Comparison of ENCODE assay signal across 8 cellular contexts in genomic region chr1:46394108-46394871, GRCh38. TPM values are rescaled to one million over a fixed set of nuclear protein-coding genes. Genes with fewer than 3 reads are reported as not detected.
A peak's percentile ranks its signal among the peaks of the same experiment; 100 is the strongest.
DNase-seq lines count a peak whose midpoint lies in the region; ATAC-seq, FAIRE-seq and TF ChIP-seq lines count a peak whose summit lies in the region.

Gene FAAH, plus strand, starts transcription at chr1:46394317. Its CDS starts 32 bp downstream, at chr1:46394349.

- TF ChIP-seq CTCF in Panc1 (IDR thresholded peaks at IDR 0.05) (no peak), K562 (IDR thresholded peaks at IDR 0.05 in 2 of 3, conservative IDR thresholded peaks at IDR 0.05 in 1 of 3; ENCODE audit: insufficient read depth in 2 of 3, low read depth in 1 of 3, low read length in 3 of 3) (no peak)

- POLR2A ChIA-PET in Panc1 (lab: Charles Lee), result interaction anchor here (0.6 kb wide), 2 partner anchors 24 to 120 kb away, joined by 3 read pairs; no protein-coding TSS in a partner anchor
- POLR2A ChIA-PET in K562 (lab: Yijun Ruan, JAX), result interaction anchor here (0.6 kb wide), 1 partner anchor 28 kb away, joined by 3 read pairs; no protein-coding TSS in a partner anchor

- H3K4me3 ChIP-seq in Panc1 (ENCODE audit: low read depth in 2 of 2, low read length in 2 of 2), result peak within 1 kb of the TSS; percentile 44 to 70
- no peak within 1 kb of the TSS for H3K4me3 ChIP-seq in K562
- H3K4me3 ChIP-seq in iPS DF 6.9 (ENCODE audit: low read length), result peak within 1 kb of the TSS; percentile 55; the same call in 1 of the 2 replicates

- no peaks in the 10 kb centered on the region for H3K9me1 ChIP-seq in K562 (ENCODE audit: control insufficient read depth, insufficient read depth, low read length)

- in situ Hi-C loops in Panc1 (cut with HindIII; ENCODE audit: low pct_unique_long_range_greater_than_20kb, low sequenced_read_pairs), result no loop called here
- in situ Hi-C loops in K562 (cut with MboI), result no loop called here

- CTCF ChIA-PET in Panc1 (lab: Charles Lee) (no interaction called here), K562 (lab: Yijun Ruan, JAX; ENCODE audit: low intra/inter-chr PET ratio) (no interaction called here)

- H3K4me1 ChIP-seq in Panc1 (ENCODE audit: control insufficient read depth, insufficient read depth, low read length) (peaks cover 16% of the 10 kb centered on the region), K562 (replicated peaks in 1 of 2; ENCODE audit: control insufficient read depth in 2 of 2, insufficient read depth in 2 of 2, low read length in 2 of 2) (peaks cover 0 to 11% of the 10 kb centered on the region in 2 experiments; a peak in 3 of 5 replicates), iPS DF 6.9 (ENCODE audit: control insufficient read depth, insufficient read depth, low read length) (peaks cover 4% of the 10 kb centered on the region; the same call in 1 of the 2 replicates)

- DNase-seq in GM19238 (ENCODE audit: insufficient read length, low spot score) (peak; percentile 39), Panc1 (ENCODE audit: low read depth, low spot score) (no peak), K562 (ENCODE audit: extremely low read depth in 1 of 4, low spot score in 3 of 4) (peak in 1 of 4 experiments; percentile 4), iPS DF 6.9 (ENCODE audit: low read depth, low spot score) (no peak), putamen (ENCODE audit: low spot score) (peak; percentile 69), AG08396 (ENCODE audit: low spot score) (no peak)

- ATAC-seq in Panc1, result peak; percentile 94
- no peak for ATAC-seq in K562
- no peak for ATAC-seq in HG03378 (IDR thresholded peaks at IDR 0.05; ENCODE audit: unreplicated experiment)
- ATAC-seq in HG03354 (IDR thresholded peaks at IDR 0.05; ENCODE audit: poor library complexity, severe bottlenecking, unreplicated experiment), result no peak

- H3K9ac ChIP-seq in K562 (ENCODE audit: insufficient read depth in 1 of 2, low read depth in 2 of 2, low read length in 2 of 2), result no peak within 1 kb of the TSS

- H4K20me1 ChIP-seq in K562 (replicated peaks; ENCODE audit: control insufficient read depth, insufficient read depth, low read length), result no peaks in the 10 kb centered on the region

- no peak for TF ChIP-seq POLR2A in K562 (conservative IDR thresholded peaks at IDR 0.05)

- no peaks in the 10 kb centered on the region for H3K27me3 ChIP-seq in Panc1 (ENCODE audit: control insufficient read depth, insufficient read depth, low read length)
- H3K27me3 ChIP-seq in K562 (ENCODE audit: control insufficient read depth in 2 of 2, insufficient read depth in 2 of 2, low read length in 2 of 2), result peaks cover 29 to 37% of the 10 kb centered on the region in 2 experiments
- no peaks in the 10 kb centered on the region for H3K27me3 ChIP-seq in iPS DF 6.9 (ENCODE audit: control insufficient read depth, insufficient read depth, low read length)

- no peak within 1 kb of the TSS for H3K4me2 ChIP-seq in K562 (ENCODE audit: insufficient read depth, low read length)

- WGBS in K562 (ENCODE audit: insufficient coverage, low coverage, missing lambda C conversion rate), result 68% methylated on average over 50 of the region's 75 CpGs
- WGBS in iPS DF 6.9 (ENCODE audit: insufficient coverage, insufficient read length), result no CpG with 5 or more reads among the region's 75 CpGs

- H3K36me3 ChIP-seq in Panc1 (ENCODE audit: control insufficient read depth, insufficient read depth, low read length) (no peaks in the 10 kb centered on the region), K562 (ENCODE audit: control insufficient read depth, insufficient read depth, low read length) (no peaks in the 10 kb centered on the region), iPS DF 6.9 (ENCODE audit: control insufficient read depth, insufficient read depth, low read length) (no peaks in the 10 kb centered on the region)

- H3K9me3 ChIP-seq in Panc1 (ENCODE audit: control insufficient read depth, insufficient read depth, low read depth, low read length), result peaks cover 9% of the 10 kb centered on the region; the same call in 1 of the 2 replicates
- H3K9me3 ChIP-seq in K562 (replicated peaks; ENCODE audit: control insufficient read depth, insufficient read depth, low read depth, low read length), result peaks cover 12% of the 10 kb centered on the region
- peaks cover 2% of the 10 kb centered on the region for H3K9me3 ChIP-seq in iPS DF 6.9 (ENCODE audit: control insufficient read depth, insufficient read depth, low read length)

- TF ChIP-seq RAD21 in K562 (CRISPR knock-in tag; conservative IDR thresholded peaks at IDR 0.05 in 1 of 2, IDR thresholded peaks at IDR 0.05 in 1 of 2), result no peak

- intact Hi-C loops in Panc1 (cut with micrococcal nuclease; ENCODE audit: unreplicated experiment), result loop anchor here (1.0 kb wide), 1 partner anchor 8 kb away; no protein-coding TSS in a partner anchor
- intact Hi-C loops in K562 (cut with micrococcal nuclease), result no loop called here

- H3K27ac ChIP-seq in Panc1 (ENCODE audit: low read length) (peak within 1 kb of the TSS; percentile 82), K562 (ENCODE audit: extremely low read depth, low read depth, low read length) (no peak within 1 kb of the TSS), iPS DF 6.9 (ENCODE audit: low read length) (no peak within 1 kb of the TSS)

- FAIRE-seq in K562 (lab: Jason Lieb, UNC), result no peak

- H3K79me2 ChIP-seq in K562 (ENCODE audit: control insufficient read depth, insufficient read depth, low read length), result no peaks in the 10 kb centered on the region

- TF ChIP-seq EP300 in K562 (IDR thresholded peaks at IDR 0.05; ENCODE audit: low read length), result no peak

- no TSS peak for BruUV-seq in Panc1 (replicated peaks; lab: Mats Ljungman, UMichigan)
- BruUV-seq in K562 (replicated peaks; lab: Mats Ljungman, UMichigan), result no TSS peak

- no peak within 1 kb of the TSS for H2AFZ ChIP-seq in K562 (ENCODE audit: low read depth, low read length)

TF ChIP-seq in K562, 482 proteins besides CTCF, POLR2A, EP300 and RAD21 (continues in another document):
- no peak for TF ChIP-seq HMBOX1 (IDR thresholded peaks at IDR 0.05)
- TF ChIP-seq HOMEZ (CRISPR knock-in tag; IDR thresholded peaks at IDR 0.05), result no peak
- TF ChIP-seq, protein P1, sequence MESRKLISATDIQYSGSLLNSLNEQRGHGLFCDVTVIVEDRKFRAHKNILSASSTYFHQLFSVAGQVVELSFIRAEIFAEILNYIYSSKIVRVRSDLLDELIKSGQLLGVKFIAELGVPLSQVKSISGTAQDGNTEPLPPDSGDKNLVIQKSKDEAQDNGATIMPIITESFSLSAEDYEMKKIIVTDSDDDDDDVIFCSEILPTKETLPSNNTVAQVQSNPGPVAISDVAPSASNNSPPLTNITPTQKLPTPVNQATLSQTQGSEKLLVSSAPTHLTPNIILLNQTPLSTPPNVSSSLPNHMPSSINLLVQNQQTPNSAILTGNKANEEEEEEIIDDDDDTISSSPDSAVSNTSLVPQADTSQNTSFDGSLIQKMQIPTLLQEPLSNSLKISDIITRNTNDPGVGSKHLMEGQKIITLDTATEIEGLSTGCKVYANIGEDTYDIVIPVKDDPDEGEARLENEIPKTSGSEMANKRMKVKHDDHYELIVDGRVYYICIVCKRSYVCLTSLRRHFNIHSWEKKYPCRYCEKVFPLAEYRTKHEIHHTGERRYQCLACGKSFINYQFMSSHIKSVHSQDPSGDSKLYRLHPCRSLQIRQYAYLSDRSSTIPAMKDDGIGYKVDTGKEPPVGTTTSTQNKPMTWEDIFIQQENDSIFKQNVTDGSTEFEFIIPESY (CRISPR knock-in tag; IDR thresholded peaks at IDR 0.05), result peak; percentile 98
- TF ChIP-seq SREBF2 (CRISPR knock-in tag; IDR thresholded peaks at IDR 0.05), result no peak
- no peak for TF ChIP-seq HCFC1 (IDR thresholded peaks at IDR 0.05; ENCODE audit: low read depth, low read length)

RNA-seq across cellular contexts. Expression of gene FAAH, which starts in this region (rescaled TPM):
- total RNA-seq in Panc1 (2021; ENCODE audit: unreplicated experiment), result 25.9 TPM
- polyA plus RNA-seq in Panc1 (2012; ENCODE audit: insufficient read length), result 25.5 TPM
- 2.2 and 5.8 TPM in 2 replicates for total RNA-seq in K562 (2011; cell fraction: chromatin; rRNA removed; ENCODE audit: low replicate concordance)
- 5.3 and 5.8 TPM in 2 replicates for total RNA-seq in K562 (2011; cell fraction: nucleolus; rRNA removed)
- 3.4 and 3.7 TPM in 2 replicates for total RNA-seq in K562 (2011; cell fraction: nucleoplasm; rRNA removed)
- total RNA-seq in K562 (2014; rRNA removed), result 0.32 and 0.33 TPM in 2 replicates
- total RNA-seq in K562 (2014; rRNA removed; fragmentation: Illumina TruSeq; extraction: Trizol), result 0.25 and 0.32 TPM in 2 replicates
- total RNA-seq in K562 (2015; rRNA removed; fragmentation: Illumina TruSeq; extraction: Trizol), result 0.23 and 0.36 TPM in 2 replicates
- total RNA-seq in K562 (2021), result 0.71 and 0.81 TPM in 2 replicates
- polyA plus RNA-seq in K562 (2011; rRNA removed), result 0.29 and 1.6 TPM in 2 replicates
- 0.46 and 1.1 TPM in 2 replicates for polyA plus RNA-seq in K562 (2011; cell fraction: cytosol; rRNA removed)
- 5.6 and 13.1 TPM in 2 replicates for polyA plus RNA-seq in K562 (2011; cell fraction: nucleus; rRNA removed)
- polyA plus RNA-seq in K562 (2012), result 0.79 and 3.1 TPM in 2 replicates
- 0.17 and 0.52 TPM in 2 replicates for polyA plus RNA-seq in K562 (2014; fragmentation: Illumina TruSeq; extraction: Trizol)
- under 1 TPM; 0.06 TPM for polyA plus RNA-seq in K562 (2014; fragmentation: Nextera tagmentation; extraction: Ambion mirVana)
- 0.13 and 1.1 TPM in 2 replicates for polyA plus RNA-seq in K562 (2014; rRNA removed)
- 0.70 and 0.93 TPM in 2 replicates for polyA minus RNA-seq in K562 (2011; rRNA and poly(A)+ RNA removed)
- polyA minus RNA-seq in K562 (2011; cell fraction: cytosol; rRNA and poly(A)+ RNA removed), result not detected in 2 replicates
- 1.2 and 5.1 TPM in 2 replicates for polyA minus RNA-seq in K562 (2011; cell fraction: nucleus; rRNA and poly(A)+ RNA removed)

Comparison
In these comparisons a context has a peak if more than half of its experiments do, and no peak if none do; other contexts are left out.
1. DNase-seq: peak in GM19238 (single experiment) and putamen (single experiment); none in Panc1 (single experiment), iPS DF 6.9 (single experiment) and AG08396 (single experiment).